In the genomic region with DNA sequence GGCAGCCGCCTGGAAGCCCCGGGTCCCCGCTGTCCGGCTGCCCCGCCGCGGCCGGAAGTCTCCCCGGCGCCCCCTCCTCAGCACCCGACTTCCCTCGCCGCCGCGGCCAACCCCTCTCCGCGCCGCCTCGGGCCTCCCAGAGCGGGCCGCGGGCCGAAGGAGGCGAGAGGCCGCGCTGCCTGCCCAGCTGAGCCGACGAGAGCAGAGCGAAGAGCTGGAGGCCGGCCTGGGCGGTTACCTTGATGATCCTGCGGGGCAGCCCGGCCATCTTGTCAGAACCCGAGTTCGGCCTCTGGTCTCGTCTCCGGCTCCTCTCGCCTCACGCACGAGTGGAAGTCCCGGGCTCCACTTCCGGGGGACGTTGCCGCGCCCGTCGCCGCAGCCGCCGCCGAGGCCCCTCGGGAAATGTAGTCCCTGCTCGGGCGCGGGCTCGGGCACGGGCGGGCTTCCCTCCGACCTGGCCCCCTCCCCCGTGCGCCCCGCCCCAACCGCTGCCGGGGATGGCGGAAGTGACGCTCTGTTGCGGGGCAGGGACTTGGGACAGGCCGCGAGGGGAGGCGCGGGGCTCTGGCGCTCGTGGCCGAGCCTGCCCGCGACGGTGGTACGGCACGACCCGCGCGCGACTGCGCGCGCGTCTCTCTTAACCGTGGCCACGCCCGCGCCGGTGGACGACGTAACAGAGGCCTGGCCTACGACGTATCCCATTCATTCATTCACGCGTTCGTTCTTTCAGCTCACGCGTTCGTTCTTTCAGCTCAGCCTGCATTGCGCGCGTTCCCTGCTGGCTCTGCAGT, we compare ENCODE assay signal across 8 cellular contexts. TPM values are rescaled to one million over a fixed set of nuclear protein-coding genes. Genes with fewer than 3 reads are reported as not detected.
DNase-seq lines count a peak whose midpoint lies in the region; ATAC-seq lines count a peak whose summit lies in the region.

Gene UBE2N, minus strand, starts transcription at position 331 of the 794 bp plus-strand sequence. Its CDS starts 63 bp downstream, at position 268.

- POLR2A ChIA-PET in activated CD8-positive, alpha-beta memory T cell treated with anti-CD3 and anti-CD28 coated beads for 36 hours (lab: Charles Lee): interaction anchor here (0.6 to 1.6 kb wide), 4 partner anchors 15 to 149 kb away, joined by 4 to 11 read pairs (median 4); partner anchors contain the start of gene MRPL42

- DNase-seq in COLO829 (ENCODE audit: low spot score) (peak; percentile 87), HT1080 (ENCODE audit: low read depth) (peak; percentile 95), NOMO-1 (lab: John Stamatoyannopoulos, UW; ENCODE audit: unreplicated experiment in 2 of 2) (peak; percentile 95 to 96), lung microvascular endothelial cell (ENCODE audit: low read depth in 2 of 2) (peak; percentile 96)
- DNase-seq in effector CD8-positive, alpha-beta T cell (lab: John Stamatoyannopoulos, UW): peak; percentile 96
- peak; percentile 91 to 95 (median 92) for DNase-seq in stimulated activated CD4-positive, alpha-beta T cell treated with anti-CD3 and anti-CD28 coated beads, TNF-alpha, amount 100 ng/mL, for 4 hours (ENCODE audit: low read depth in 3 of 3)

- peak; percentile 78 for ATAC-seq in GM21360 (IDR thresholded peaks at IDR 0.05; ENCODE audit: unreplicated experiment)

- CTCF ChIA-PET in activated CD8-positive, alpha-beta memory T cell treated with anti-CD3 and anti-CD28 coated beads for 36 hours (lab: Charles Lee): interaction anchor here (0.9 to 1.7 kb wide), 3 partner anchors 18 to 659 kb away, joined by 3 read pairs; partner anchors contain the start of gene MRPL42

RNA-seq across cellular contexts. Expression of gene UBE2N, which starts in this region (rescaled TPM):
- 407 and 539 TPM in 2 replicates for total RNA-seq in HT1080 (2014; rRNA removed; shearing (Covaris generic))
- polyA plus RNA-seq in HT1080 (2015; cell fraction: cytosol; rRNA removed): 124 and 213 TPM in 2 replicates
- 101 and 120 TPM in 2 replicates for polyA plus RNA-seq in HT1080 (2015; cell fraction: nucleus; rRNA removed)
- total RNA-seq in activated CD8-positive, alpha-beta memory T cell treated with anti-CD3 and anti-CD28 coated beads for 36 hours: 100 to 1,000 TPM; 254 to 263 TPM
- total RNA-seq in lung microvascular endothelial cell: 96.8 and 118 TPM in 2 replicates

Comparison
In these comparisons a context has a peak if more than half of its experiments do, and no peak if none do; other contexts are left out.
1. Peak in every context shown above with its lines: DNase-seq and ATAC-seq.